ENCODE assay signal across 9 cellular contexts in genomic region chr1:71196685-71197084, GRCh38.
DNase-seq lines count a peak whose midpoint lies in the region; FAIRE-seq and TF ChIP-seq lines count a peak whose summit lies in the region.
"Had no signal": no experiment of that assay in that cellular context is flagged by ENCODE, and none has a peak within 500 bp of the region (broad histone marks: within the 10 kb centered on the region; RNA-seq: fewer than 3 reads in every experiment).

No MANE protein-coding gene starts in this region.

- no peak overlapping the region for H3K9ac ChIP-seq in endothelial cell of umbilical vein (replicated peaks; ENCODE audit: extremely low read depth, insufficient read depth, low read length)

- H3K36me3 ChIP-seq in endothelial cell of umbilical vein (ENCODE audit: control insufficient read depth in 2 of 2, extremely low read depth in 1 of 2, insufficient read depth in 2 of 2, low read length in 2 of 2) = no peaks in the 10 kb centered on the region

- no peak for TF ChIP-seq POLR2A in endothelial cell of umbilical vein (IDR thresholded peaks at IDR 0.05; ENCODE audit: low read depth, low read length)

- dilution Hi-C loops in endothelial cell of umbilical vein (cut with MboI; ENCODE audit: extremely low pct_ligation_motif_present, low sequenced_read_pairs) = no loop called here

- H3K27me3 ChIP-seq in endothelial cell of umbilical vein (ENCODE audit: control insufficient read depth in 2 of 2, insufficient read depth in 2 of 2, low read length in 2 of 2) = no peaks in the 10 kb centered on the region

- POLR2A ChIA-PET in endothelial cell of umbilical vein (lab: Charles Lee) = no interaction called here

- no peak for FAIRE-seq in endothelial cell of umbilical vein (lab: Jason Lieb, UNC)

- no peak overlapping the region for H3K4me2 ChIP-seq in endothelial cell of umbilical vein (ENCODE audit: insufficient read depth, low read length)

- H3K27ac ChIP-seq in endothelial cell of umbilical vein (ENCODE audit: insufficient read depth, low read depth, low read length) = no peak overlapping the region

- BruUV-seq in endothelial cell of umbilical vein (replicated peaks; lab: Mats Ljungman, UMichigan) = no TSS peak

- H3K9me1 ChIP-seq in endothelial cell of umbilical vein (replicated peaks; ENCODE audit: control insufficient read depth, extremely low read depth, insufficient read depth, low read length) = no peaks in the 10 kb centered on the region

- TF ChIP-seq CTCF in endothelial cell of umbilical vein (IDR thresholded peaks at IDR 0.05; ENCODE audit: extremely low read depth in 1 of 2, insufficient read depth in 1 of 2, low read depth in 1 of 2, low read length in 2 of 2) = peak in 1 of 2 donors; percentile 8

- H3K9me3 ChIP-seq in endothelial cell of umbilical vein (replicated peaks; ENCODE audit: control insufficient read depth, insufficient read depth, low read length) = no peaks in the 10 kb centered on the region

- CTCF ChIA-PET in endothelial cell of umbilical vein (lab: Charles Lee) = interaction anchor here (0.6 to 4.2 kb wide), 17 partner anchors 9 to 1650 kb away, joined by 3 to 102 read pairs (median 4); no protein-coding TSS in a partner anchor

- H2AFZ ChIP-seq in endothelial cell of umbilical vein (ENCODE audit: low read depth, low read length) = no peak overlapping the region

- H3K4me3 ChIP-seq in endothelial cell of umbilical vein (replicated peaks in 1 of 3; ENCODE audit: insufficient read depth in 1 of 3, low read depth in 1 of 3, low read length in 3 of 3) = no peak overlapping the region

- DNase-seq in DMS 273 (lab: John Stamatoyannopoulos, UW; ENCODE audit: unreplicated experiment) = peak; percentile 64
- no peak for DNase-seq in DMS 273 treated with DMSO at 0.1 percent for 48 hours (lab: John Stamatoyannopoulos, UW)
- peak; percentile 57 for DNase-seq in NCI-H748 (lab: John Stamatoyannopoulos, UW; ENCODE audit: unreplicated experiment)
- peak; percentile 16 for DNase-seq in endothelial cell of umbilical vein (ENCODE audit: low read depth, low spot score)
- peak; percentile 56 for DNase-seq in pons (ENCODE audit: low spot score)
- DNase-seq in T-helper 1 cell = no peak
- no peak for DNase-seq in GM19240 (ENCODE audit: insufficient read length, low spot score)
- DNase-seq in NCI-H187 treated with DMSO at 0.1 percent for 48 hours (lab: John Stamatoyannopoulos, UW) = no peak
- DNase-seq: 8988T had no signal

- H3K79me2 ChIP-seq in endothelial cell of umbilical vein (ENCODE audit: control insufficient read depth, insufficient read depth, low read length) = no peaks in the 10 kb centered on the region

- no peaks in the 10 kb centered on the region for H3K4me1 ChIP-seq in endothelial cell of umbilical vein (ENCODE audit: control insufficient read depth, extremely low read depth, insufficient read depth, low read length)

- intact Hi-C loops in endothelial cell of umbilical vein (cut with micrococcal nuclease) = loop anchor here (1.0 to 10.0 kb wide), 4 partner anchors 161 to 1088 kb away; partner anchors contain the start of gene NEGR1

- H4K20me1 ChIP-seq in endothelial cell of umbilical vein (replicated peaks; ENCODE audit: control insufficient read depth, extremely low read depth, insufficient read depth, low read length) = no peaks in the 10 kb centered on the region

TF ChIP-seq in endothelial cell of umbilical vein, 7 proteins besides CTCF, POLR2A, EP300 and RAD21:
- no peak for TF ChIP-seq MYC (IDR thresholded peaks at IDR 0.05; ENCODE audit: low read depth, low read length)
- TF ChIP-seq GATA2 (IDR thresholded peaks at IDR 0.05; ENCODE audit: insufficient read depth, insufficient read length, low read depth, low read length) = no peak
- no peak for TF ChIP-seq MAX (IDR thresholded peaks at IDR 0.05; ENCODE audit: insufficient read depth, insufficient read length)
- TF ChIP-seq FOS (IDR thresholded peaks at IDR 0.05; ENCODE audit: borderline replicate concordance, insufficient read depth, low read length) = no peak
- TF ChIP-seq POLR2AphosphoS5 (IDR thresholded peaks at IDR 0.05; ENCODE audit: insufficient read depth, low read depth, low read length) = no peak
- no peak for TF ChIP-seq JUN (IDR thresholded peaks at IDR 0.05; ENCODE audit: borderline replicate concordance, insufficient read depth, insufficient read length, low read depth)
- TF ChIP-seq EZH2 (IDR thresholded peaks at IDR 0.05; ENCODE audit: borderline replicate concordance, low read depth, low read length, severe bottlenecking) = no peak
TF ChIP-seq in endothelial cell of umbilical vein: peak in this region for 0.

Comparison
In these comparisons a context has a peak if more than half of its experiments do, and no peak if none do; other contexts are left out.
1. DNase-seq: peak in DMS 273 (single experiment), NCI-H748 (single experiment), endothelial cell of umbilical vein (single experiment) and pons (single experiment); none in DMS 273 treated with DMSO at 0.1 percent for 48 hours (single experiment), T-helper 1 cell (0 of 5), GM19240 (single experiment) and NCI-H187 treated with DMSO at 0.1 percent for 48 hours (single experiment).